ENCODE assay signal across 8 cellular contexts in the genomic region with DNA sequence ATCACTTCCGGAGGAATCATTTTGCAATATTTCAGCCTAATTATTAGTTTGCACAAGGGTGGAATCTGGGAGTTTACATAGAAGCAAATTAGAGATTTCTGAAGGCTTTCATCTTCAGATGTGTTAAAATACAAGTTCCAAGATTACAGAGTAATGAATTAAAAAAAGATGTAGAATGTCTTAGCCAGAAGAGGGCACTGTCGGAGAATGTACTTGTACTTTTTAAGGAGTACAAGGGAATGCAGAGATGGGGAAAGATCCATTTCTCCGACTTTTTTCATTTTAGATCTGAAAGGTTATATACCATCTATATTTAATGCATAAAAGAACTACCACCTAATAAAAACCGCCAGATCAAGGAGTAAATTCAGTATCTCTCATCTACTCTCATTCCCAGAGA. TPM values are rescaled to one million over a fixed set of nuclear protein-coding genes. Genes with fewer than 3 reads are reported as not detected.
DNase-seq lines count a peak whose midpoint lies in the region; FAIRE-seq and TF ChIP-seq lines count a peak whose summit lies in the region.

No MANE protein-coding gene starts in this region.

- no peak overlapping the region for H3K27ac ChIP-seq in osteoblast (ENCODE audit: low read depth, low read length)

- H3K4me3 Mint-ChIP-seq in activated CD4-positive, alpha-beta T cell treated with anti-CD3 and anti-CD28 coated beads, Interleukin-2, amount 10 ng/mL, durations not matched to agents 7 days and 5 days: no peak overlapping the region

- no peak overlapping the region for H3K27ac Mint-ChIP-seq in activated CD4-positive, alpha-beta T cell treated with anti-CD3 and anti-CD28 coated beads, Interleukin-2, amount 10 ng/mL, durations not matched to agents 7 days and 5 days

- CTCF ChIA-PET in activated CD4-positive, alpha-beta T cell treated with anti-CD3 and anti-CD28 coated beads, Interleukin-2, amount 10 ng/mL, durations not matched to agents 7 days and 5 days (lab: Charles Lee): interaction anchor here (0.9 to 1.4 kb wide), 2 partner anchors 38 to 221 kb away, joined by 3 to 4 read pairs; no protein-coding TSS in a partner anchor

- H3K4me2 ChIP-seq in osteoblast (ENCODE audit: insufficient read depth, low read length): no peak overlapping the region

- H3K79me2 ChIP-seq in osteoblast (ENCODE audit: insufficient read depth, low read length): peaks cover 36% of the 10 kb centered on the region

- peak; percentile 81 for DNase-seq in choroid plexus epithelial cell (ENCODE audit: low read depth)
- no peak for DNase-seq in osteoblast (ENCODE audit: insufficient read length, low spot score, missing footprints)
- DNase-seq in activated CD4-positive, CD25-positive, alpha-beta regulatory T cell (lab: John Stamatoyannopoulos, UW): no peak
- no peak for DNase-seq in NCI-H1417 treated with DMSO at 0.1 percent for 48 hours (lab: John Stamatoyannopoulos, UW)
- no peak for DNase-seq in T1000 (lab: John Stamatoyannopoulos, UW)
- DNase-seq in activated CD4-positive, alpha-beta T cell treated with anti-CD3 and anti-CD28 coated beads, Interleukin-2, amount 10 ng/mL, durations not matched to agents 7 days and 5 days: no peak

- H3K4me3 ChIP-seq in choroid plexus epithelial cell (ENCODE audit: low read depth, low read length) (no peak overlapping the region), osteoblast (ENCODE audit: insufficient read depth, low read length) (no peak overlapping the region)

- H3K27me3 ChIP-seq in osteoblast (ENCODE audit: insufficient read depth, low read length): no peaks in the 10 kb centered on the region

- no peaks in the 10 kb centered on the region for H3K9me3 Mint-ChIP-seq in activated CD4-positive, alpha-beta T cell treated with anti-CD3 and anti-CD28 coated beads, Interleukin-2, amount 10 ng/mL, durations not matched to agents 7 days and 5 days

- peaks cover 64% of the 10 kb centered on the region for H3K36me3 ChIP-seq in osteoblast (ENCODE audit: insufficient read depth, low read length)

- peaks cover 10% of the 10 kb centered on the region for H4K20me1 ChIP-seq in osteoblast (ENCODE audit: insufficient read depth, low read length)

- peak; percentile 96 for FAIRE-seq in G401.6 (lab: Jason Lieb, UNC)

- peak; percentile 64 for TF ChIP-seq CTCF in LNCAP (IDR thresholded peaks at IDR 0.05)
- peak; percentile 51 for TF ChIP-seq CTCF in choroid plexus epithelial cell (conservative IDR thresholded peaks at IDR 0.05; ENCODE audit: low read depth, low read length)
- TF ChIP-seq CTCF in osteoblast (IDR thresholded peaks at IDR 0.05; ENCODE audit: extremely low read depth, low read depth, low read length): peak; percentile 57

- H2AFZ ChIP-seq in osteoblast (ENCODE audit: low read length): no peak overlapping the region

- POLR2A ChIA-PET in activated CD4-positive, alpha-beta T cell treated with anti-CD3 and anti-CD28 coated beads, Interleukin-2, amount 10 ng/mL, durations not matched to agents 7 days and 5 days (lab: Charles Lee): no interaction called here

- H3K27me3 Mint-ChIP-seq in activated CD4-positive, alpha-beta T cell treated with anti-CD3 and anti-CD28 coated beads, Interleukin-2, amount 10 ng/mL, durations not matched to agents 7 days and 5 days: no peaks in the 10 kb centered on the region

- H3K9me3 ChIP-seq in osteoblast (ENCODE audit: low read depth, low read length): no peaks in the 10 kb centered on the region

- H3K4me1 Mint-ChIP-seq in activated CD4-positive, alpha-beta T cell treated with anti-CD3 and anti-CD28 coated beads, Interleukin-2, amount 10 ng/mL, durations not matched to agents 7 days and 5 days: peaks cover 1% of the 10 kb centered on the region

- no peaks in the 10 kb centered on the region for H3K4me1 ChIP-seq in osteoblast (ENCODE audit: insufficient read depth, low read length)

- H3K36me3 Mint-ChIP-seq in activated CD4-positive, alpha-beta T cell treated with anti-CD3 and anti-CD28 coated beads, Interleukin-2, amount 10 ng/mL, durations not matched to agents 7 days and 5 days (ENCODE audit: low read depth): peaks cover 23% of the 10 kb centered on the region

RNA-seq across cellular contexts. Expression of a gene that starts 43.1 kb away (rescaled TPM):
- total RNA-seq in osteoblast: 9.8 and 10.9 TPM in 2 replicates
- 1 to 10 TPM; 5.1 to 5.8 TPM for total RNA-seq in activated CD4-positive, alpha-beta T cell treated with anti-CD3 and anti-CD28 coated beads, Interleukin-2, amount 10 ng/mL, durations not matched to agents 7 days and 5 days

RNA-seq across cellular contexts. Expression of a gene that starts 55.7 kb away (rescaled TPM):
- total RNA-seq in osteoblast: 44.5 and 48.1 TPM in 2 replicates
- 10 to 100 TPM; 48.8 to 53.3 TPM for total RNA-seq in activated CD4-positive, alpha-beta T cell treated with anti-CD3 and anti-CD28 coated beads, Interleukin-2, amount 10 ng/mL, durations not matched to agents 7 days and 5 days
